ENCODE assay signal across 8 cellular contexts in the genomic region with DNA sequence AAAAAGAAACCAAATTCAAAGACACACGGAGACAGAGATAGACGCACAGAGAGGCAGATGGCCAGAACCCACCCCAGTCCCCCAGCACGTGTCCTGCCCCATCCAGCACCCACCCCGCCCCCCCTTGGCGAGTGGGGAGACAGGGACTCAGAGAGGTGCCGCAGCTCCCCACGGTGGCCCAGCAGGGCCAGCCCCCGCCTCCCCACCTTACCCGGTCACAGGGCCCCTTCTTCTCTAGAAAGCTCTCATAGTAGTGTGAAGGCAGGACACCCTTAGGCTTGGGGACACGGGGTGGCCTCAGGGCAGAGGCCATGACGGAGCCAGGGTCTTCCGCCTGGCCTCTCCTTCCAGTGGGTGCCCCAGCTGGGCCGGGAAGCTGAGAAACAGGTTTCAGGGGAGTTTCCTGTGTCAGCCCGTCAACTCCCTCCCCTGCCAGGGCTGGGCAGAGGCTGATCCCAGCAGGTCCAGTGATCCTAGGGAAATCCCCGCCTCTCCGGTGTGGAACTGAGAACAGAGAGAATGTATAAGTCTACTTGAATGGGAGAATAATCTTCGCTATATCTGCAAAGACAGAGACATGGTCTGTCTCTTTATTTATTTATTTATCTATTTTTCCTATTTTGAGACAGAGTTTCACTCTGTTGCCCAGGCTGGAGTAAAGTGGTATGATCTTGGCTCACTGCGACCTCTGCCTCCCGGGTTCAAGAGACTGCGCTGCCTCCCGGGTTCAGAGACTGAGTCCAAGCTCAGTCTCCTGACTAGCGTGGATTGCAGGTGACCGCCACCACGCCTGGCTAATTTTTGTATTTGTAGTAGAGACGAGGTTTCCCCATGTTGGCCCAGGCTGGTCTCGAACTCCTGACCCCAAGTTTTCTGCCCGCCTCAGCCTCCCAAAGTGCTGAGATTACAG. TPM values are rescaled to one million over a fixed set of nuclear protein-coding genes. Genes with fewer than 3 reads are reported as not detected.
DNase-seq lines count a peak whose midpoint lies in the region; ATAC-seq and TF ChIP-seq lines count a peak whose summit lies in the region.

A gene with protein sequence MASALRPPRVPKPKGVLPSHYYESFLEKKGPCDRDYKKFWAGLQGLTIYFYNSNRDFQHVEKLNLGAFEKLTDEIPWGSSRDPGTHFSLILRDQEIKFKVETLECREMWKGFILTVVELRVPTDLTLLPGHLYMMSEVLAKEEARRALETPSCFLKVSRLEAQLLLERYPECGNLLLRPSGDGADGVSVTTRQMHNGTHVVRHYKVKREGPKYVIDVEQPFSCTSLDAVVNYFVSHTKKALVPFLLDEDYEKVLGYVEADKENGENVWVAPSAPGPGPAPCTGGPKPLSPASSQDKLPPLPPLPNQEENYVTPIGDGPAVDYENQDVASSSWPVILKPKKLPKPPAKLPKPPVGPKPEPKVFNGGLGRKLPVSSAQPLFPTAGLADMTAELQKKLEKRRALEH (minus strand): TSS at position 387 of the 910 bp plus-strand sequence. CDS start 74 bp downstream, at position 313.

- WGBS in ovary, 3 donors: 28 to 39% (median 31%) methylated on average over 27 of the region's 27 CpGs

- no peak for TF ChIP-seq EP300 in ovary (IDR thresholded peaks at IDR 0.05)

- no peaks in the 10 kb centered on the region for H3K27me3 ChIP-seq in ovary

- H3K4me3 Mint-ChIP-seq in activated CD4-positive, alpha-beta memory T cell treated with anti-CD3 and anti-CD28 coated beads for 36 hours: peak within 1 kb of the TSS; percentile 73

- no peaks in the 10 kb centered on the region for H3K36me3 ChIP-seq in ovary

- TF ChIP-seq CTCF in ovary (IDR thresholded peaks at IDR 0.05): no peak

- H3K27me3 Mint-ChIP-seq in activated CD4-positive, alpha-beta memory T cell treated with anti-CD3 and anti-CD28 coated beads for 36 hours: no peaks in the 10 kb centered on the region

- DNase-seq in activated T-cell treated with anti-CD3 and anti-CD28 coated beads, Interleukin-2, amount 50 U/mL, for 1 hour: peak; percentile 28
- DNase-seq in activated T-cell treated with anti-CD3 and anti-CD28 coated beads for 4 hours (no peak), fibroblast of peridontal ligament (ENCODE audit: extremely low read depth) (peak; percentile 8), ovary (peak in 4 of 5 donors; percentile 44 to 58 (median 46))
- peak; percentile 43 for DNase-seq in activated CD4-positive, alpha-beta memory T cell treated with anti-CD3 and anti-CD28 coated beads for 36 hours

- H3K4me1 ChIP-seq in ovary (ENCODE audit: insufficient read depth): peaks cover 8% of the 10 kb centered on the region

- CTCF ChIA-PET in activated CD4-positive, alpha-beta memory T cell treated with anti-CD3 and anti-CD28 coated beads for 36 hours (lab: Charles Lee): interaction anchor here (0.6 to 1.7 kb wide), 3 partner anchors 13 to 62 kb away, joined by 3 to 4 read pairs (median 3); a partner anchor contains a TSS

- no peak for ATAC-seq in HG03097 (IDR thresholded peaks at IDR 0.05; ENCODE audit: low FRiP score, unreplicated experiment)
- ATAC-seq in HG02981 (IDR thresholded peaks at IDR 0.05; ENCODE audit: unreplicated experiment): no peak
- ATAC-seq in HG03442 (IDR thresholded peaks at IDR 0.05; ENCODE audit: unreplicated experiment): no peak

- POLR2A ChIA-PET in activated CD4-positive, alpha-beta memory T cell treated with anti-CD3 and anti-CD28 coated beads for 36 hours (lab: Charles Lee): interaction anchor here (0.6 kb wide), 1 partner anchor 10 kb away, joined by 3 read pairs; no protein-coding TSS in a partner anchor

- peak within 1 kb of the TSS; percentile 30 to 37 for H3K27ac ChIP-seq in ovary

- H3K27ac Mint-ChIP-seq in activated CD4-positive, alpha-beta memory T cell treated with anti-CD3 and anti-CD28 coated beads for 36 hours: peak within 1 kb of the TSS; percentile 64

- H3K9me3 ChIP-seq in ovary: no peaks in the 10 kb centered on the region

- no peak for TF ChIP-seq POLR2A in ovary (IDR thresholded peaks at IDR 0.05)

- H3K4me3 ChIP-seq in ovary: peak within 1 kb of the TSS; percentile 41

- intact Hi-C loops in activated CD4-positive, alpha-beta memory T cell treated with anti-CD3 and anti-CD28 coated beads for 36 hours (cut with micrococcal nuclease): no loop called here
- intact Hi-C loops in ovary (cut with DNase I): no loop called here

- peaks cover 9% of the 10 kb centered on the region for H3K36me3 Mint-ChIP-seq in activated CD4-positive, alpha-beta memory T cell treated with anti-CD3 and anti-CD28 coated beads for 36 hours

- peaks cover 3% of the 10 kb centered on the region for H3K9me3 Mint-ChIP-seq in activated CD4-positive, alpha-beta memory T cell treated with anti-CD3 and anti-CD28 coated beads for 36 hours

- H3K4me1 Mint-ChIP-seq in activated CD4-positive, alpha-beta memory T cell treated with anti-CD3 and anti-CD28 coated beads for 36 hours (ENCODE audit: low read depth): peaks cover 18% of the 10 kb centered on the region

RNA-seq across cellular contexts. Expression of the gene that starts here (rescaled TPM):
- total RNA-seq in activated CD4-positive, alpha-beta memory T cell treated with anti-CD3 and anti-CD28 coated beads for 36 hours: 1 to 10 TPM; 9.1 to 9.4 TPM
- total RNA-seq in ovary: 10 to 100 TPM; 10.3 to 32.5 (median 17.5) TPM
- polyA plus RNA-seq in ovary: 10 to 100 TPM in 1 of 2 donors, 1 to 10 TPM in 1; 9.7 to 18.8 TPM
